ENCODE assay signal across 1 cellular context in genomic region chr1:201540846-201541735, GRCh38.
TF ChIP-seq lines count a peak whose summit lies in the region.

No MANE protein-coding gene starts in this region.

TF ChIP-seq in SK-N-SH treated with all-trans-retinoic acid at 6 μM for 48 hours, 23 proteins besides CTCF, POLR2A, EP300 and RAD21 (continued from another document):
- TF ChIP-seq CSDC2 (CRISPR knock-in tag; IDR thresholded peaks at IDR 0.05) (no peak), SNAI2 (CRISPR knock-in tag; IDR thresholded peaks at IDR 0.05) (no peak), TOX (CRISPR knock-in tag; IDR thresholded peaks at IDR 0.05; ENCODE audit: borderline replicate concordance) (no peak), ZNF565 (CRISPR knock-in tag; conservative IDR thresholded peaks at IDR 0.05; ENCODE audit: low read depth) (no peak), POU6F1 (CRISPR knock-in tag; IDR thresholded peaks at IDR 0.05; ENCODE audit: borderline replicate concordance, low read depth) (no peak), ISL1 (CRISPR knock-in tag; IDR thresholded peaks at IDR 0.05) (no peak)
TF ChIP-seq in SK-N-SH treated with all-trans-retinoic acid at 6 μM for 48 hours: peak in this region for 0.
